35 cellular contexts compared by ENCODE assay signal in the genomic region with DNA sequence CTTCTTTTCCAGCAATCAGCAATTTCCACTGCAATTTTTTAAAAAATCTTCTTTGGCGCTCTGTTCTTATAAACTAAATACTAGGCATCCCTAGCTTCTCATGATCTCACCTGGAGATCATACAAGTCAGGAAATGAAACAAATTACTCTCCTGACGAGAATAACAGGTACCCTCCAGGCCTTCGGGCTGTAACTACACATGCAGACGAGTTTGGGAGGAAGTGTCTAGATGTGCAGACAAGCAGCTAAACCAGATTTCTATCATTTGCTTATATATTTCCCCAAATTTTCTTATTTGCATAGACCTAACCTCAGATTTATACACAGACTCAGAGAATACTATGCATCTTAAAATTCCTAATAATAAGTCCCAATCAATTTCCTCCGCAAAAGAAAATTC.
"Had no signal": no experiment of that assay in that cellular context is flagged by ENCODE, and none has a peak within 500 bp of the region (broad histone marks: within the 10 kb centered on the region; RNA-seq: fewer than 3 reads in every experiment).

No MANE protein-coding gene starts in this region.

- H3K27ac Mint-ChIP-seq: activated B cell treated with CpG ODN at 0.5 μM for 24 hours; activated CD4-positive, alpha-beta memory T cell treated with anti-CD3 and anti-CD28 coated beads for 36 hours; activated CD4-positive, alpha-beta T cell treated with anti-CD3 and anti-CD28 coated beads, Interleukin-2, amount 10 ng/mL, durations not matched to agents 24 days and 14 days; activated CD8-positive, alpha-beta T cell treated with anti-CD3 and anti-CD28 coated beads for 36 hours; activated naive CD4-positive, alpha-beta T cell treated with anti-CD3 and anti-CD28 coated beads, Interleukin-2, amount 10 ng/mL, durations not matched to agents 7 days and 5 days; activated naive CD4-positive, alpha-beta T cell treated with anti-CD3 and anti-CD28 coated beads, Interleukin-2, amount 50 U/mL, for 24 hours; activated naive CD8-positive, alpha-beta T cell; activated naive CD8-positive, alpha-beta T cell treated with anti-CD3 and anti-CD28 coated beads, Interleukin-2, amount 10 ng/mL, durations not matched to agents 7 days and 5 days; activated naive CD8-positive, alpha-beta T cell treated with anti-CD3 and anti-CD28 coated beads, Interleukin-2, amount 50 U/mL, for 24 hours; activated T-helper 2 cell treated with anti-CD3 and anti-CD28 coated beads, Interferon-gamma antibody, Interleukin-2, Interleukin-4, amounts not matched to agents 10 μg/mL and 5 μg/mL and 100 μg/mL, durations not matched to agents 14 hours and 24 hours and 36 hours; brain; T-helper 1 cell treated with Interleukin-12 subunit alpha and Interleukin-12 subunit beta and Interleukin-4 antibody, amounts not matched to agents 30 μg/mL and 1 μg/mL, for 36 hours; T-helper 2 cell treated with Interferon-gamma antibody and Interleukin-4, amounts not matched to agents 5 μg/mL and 100 μg/mL, for 36 hours had no signal

- DNase-seq: activated B cell treated with CpG ODN at 0.5 μM for 24 hours; activated CD4-positive, alpha-beta memory T cell treated with anti-CD3 and anti-CD28 coated beads for 36 hours; activated CD4-positive, alpha-beta T cell treated with anti-CD3 and anti-CD28 coated beads for 4 hours; activated CD4-positive, alpha-beta T cell treated with anti-CD3 and anti-CD28 coated beads, Interleukin-2, amount 10 ng/mL, durations not matched to agents 24 days and 14 days; activated CD4-positive, alpha-beta T cell treated with anti-CD3 and anti-CD28 coated beads, Interleukin-2, amount 50 U/mL, for 1 hour; activated CD4-positive, alpha-beta T cell treated with anti-CD3 and anti-CD28 coated beads, Interleukin-2, amount 50 U/mL, for 4 hours; activated CD4-positive, CD25-positive, alpha-beta regulatory T cell treated with anti-CD3 and anti-CD28 coated beads, Interleukin-2, amount 50 U/mL, for 72 hours; activated CD8-positive, alpha-beta memory T cell treated with anti-CD3 and anti-CD28 coated beads, Interleukin-2, amount 50 U/mL, for 4 hours; activated CD8-positive, alpha-beta T cell treated with anti-CD3 and anti-CD28 coated beads for 36 hours; activated effector memory CD4-positive, alpha-beta T cell treated with Interleukin-2 at 50 U/mL for 16 hours; activated gamma-delta T cell; activated naive CD4-positive, alpha-beta T cell treated with anti-CD3 and anti-CD28 coated beads, Interleukin-2, amount 10 ng/mL, durations not matched to agents 7 days and 5 days; activated naive CD4-positive, alpha-beta T cell treated with Interleukin-2 at 50 U/mL for 16 hours; activated naive CD8-positive, alpha-beta T cell treated with anti-CD3 and anti-CD28 coated beads, Interleukin-2, amount 10 ng/mL, durations not matched to agents 7 days and 5 days; activated naive CD8-positive, alpha-beta T cell treated with anti-CD3 and anti-CD28 coated beads, Interleukin-2, amount 50 U/mL, for 24 hours; activated T-cell treated with anti-CD3 and anti-CD28 coated beads for 4 hours; activated T-cell treated with anti-CD3 and anti-CD28 coated beads, Interleukin-2, amount 50 U/mL, for 1 hour; activated T-cell treated with anti-CD3 and anti-CD28 coated beads, Interleukin-2, amount 50 U/mL, for 4 hours; amygdala; anterior cingulate cortex; caudate nucleus; cerebellar nuclear complex; SW 1271; T-helper 1 cell; T-helper 2 cell; T-helper 9 cell had no signal

- H3K4me1 Mint-ChIP-seq: activated CD4-positive, alpha-beta T cell treated with anti-CD3 and anti-CD28 coated beads, Interleukin-2, amount 10 ng/mL, durations not matched to agents 24 days and 14 days; activated naive CD4-positive, alpha-beta T cell treated with anti-CD3 and anti-CD28 coated beads, Interleukin-2, amount 10 ng/mL, durations not matched to agents 7 days and 5 days; activated naive CD4-positive, alpha-beta T cell treated with anti-CD3 and anti-CD28 coated beads, Interleukin-2, amount 50 U/mL, for 24 hours; activated naive CD8-positive, alpha-beta T cell treated with anti-CD3 and anti-CD28 coated beads, Interleukin-2, amount 10 ng/mL, durations not matched to agents 7 days and 5 days; activated naive CD8-positive, alpha-beta T cell treated with anti-CD3 and anti-CD28 coated beads, Interleukin-2, amount 50 U/mL, for 24 hours; central memory CD8-positive, alpha-beta T cell had no signal

- H3K27ac ChIP-seq: ascending aorta, cardiac muscle cell had no signal

- H3K9me3 Mint-ChIP-seq: activated B cell treated with CpG ODN at 0.5 μM for 24 hours; activated CD4-positive, alpha-beta memory T cell treated with anti-CD3 and anti-CD28 coated beads for 36 hours; activated CD4-positive, alpha-beta T cell treated with anti-CD3 and anti-CD28 coated beads, Interleukin-2, amount 10 ng/mL, durations not matched to agents 24 days and 14 days; activated CD8-positive, alpha-beta T cell treated with anti-CD3 and anti-CD28 coated beads for 36 hours; activated naive CD4-positive, alpha-beta T cell treated with anti-CD3 and anti-CD28 coated beads, Interleukin-2, amount 10 ng/mL, durations not matched to agents 7 days and 5 days; activated naive CD4-positive, alpha-beta T cell treated with anti-CD3 and anti-CD28 coated beads, Interleukin-2, amount 50 U/mL, for 24 hours; activated naive CD8-positive, alpha-beta T cell treated with anti-CD3 and anti-CD28 coated beads, Interleukin-2, amount 10 ng/mL, durations not matched to agents 7 days and 5 days; activated naive CD8-positive, alpha-beta T cell treated with anti-CD3 and anti-CD28 coated beads, Interleukin-2, amount 50 U/mL, for 24 hours; activated T-cell treated with anti-CD3 and anti-CD28 coated beads, Interleukin-2, amount 50 U/mL, for 4 hours; activated T-helper 2 cell treated with anti-CD3 and anti-CD28 coated beads, Interferon-gamma antibody, Interleukin-2, Interleukin-4, amounts not matched to agents 10 μg/mL and 5 μg/mL and 100 μg/mL, durations not matched to agents 14 hours and 24 hours and 36 hours; central memory CD8-positive, alpha-beta T cell; T-helper 1 cell treated with Interleukin-12 subunit alpha and Interleukin-12 subunit beta and Interleukin-4 antibody, amounts not matched to agents 30 μg/mL and 1 μg/mL, for 36 hours; T-helper 2 cell treated with Interferon-gamma antibody and Interleukin-4, amounts not matched to agents 5 μg/mL and 100 μg/mL, for 36 hours had no signal

- H3K9me3 ChIP-seq: ascending aorta had no signal

- H3K4me3 ChIP-seq: ascending aorta, cardiac muscle cell had no signal

- ATAC-seq: activated CD8-positive, alpha-beta T cell treated with anti-CD3 and anti-CD28 coated beads for 36 hours; activated naive CD8-positive, alpha-beta T cell treated with anti-CD3 and anti-CD28 coated beads, Interleukin-2, amount 50 U/mL, for 24 hours; activated T-cell treated with anti-CD3 and anti-CD28 coated beads, Interleukin-2, amount 50 U/mL, for 4 hours had no signal

- H3K4me3 Mint-ChIP-seq: activated B cell treated with CpG ODN at 0.5 μM for 24 hours; activated CD4-positive, alpha-beta memory T cell treated with anti-CD3 and anti-CD28 coated beads for 36 hours; activated CD4-positive, alpha-beta T cell treated with anti-CD3 and anti-CD28 coated beads, Interleukin-2, amount 10 ng/mL, durations not matched to agents 24 days and 14 days; activated CD8-positive, alpha-beta T cell treated with anti-CD3 and anti-CD28 coated beads for 36 hours; activated naive CD4-positive, alpha-beta T cell treated with anti-CD3 and anti-CD28 coated beads, Interleukin-2, amount 10 ng/mL, durations not matched to agents 7 days and 5 days; activated naive CD4-positive, alpha-beta T cell treated with anti-CD3 and anti-CD28 coated beads, Interleukin-2, amount 50 U/mL, for 24 hours; activated naive CD8-positive, alpha-beta T cell; activated naive CD8-positive, alpha-beta T cell treated with anti-CD3 and anti-CD28 coated beads, Interleukin-2, amount 10 ng/mL, durations not matched to agents 7 days and 5 days; activated naive CD8-positive, alpha-beta T cell treated with anti-CD3 and anti-CD28 coated beads, Interleukin-2, amount 50 U/mL, for 24 hours; activated T-cell treated with anti-CD3 and anti-CD28 coated beads, Interleukin-2, amount 50 U/mL, for 4 hours; brain; central memory CD8-positive, alpha-beta T cell; T-helper 1 cell treated with Interleukin-12 subunit alpha and Interleukin-12 subunit beta and Interleukin-4 antibody, amounts not matched to agents 30 μg/mL and 1 μg/mL, for 36 hours; T-helper 2 cell treated with Interferon-gamma antibody and Interleukin-4, amounts not matched to agents 5 μg/mL and 100 μg/mL, for 36 hours had no signal

- H3K36me3 ChIP-seq: ascending aorta, cardiac muscle cell had no signal

- H3K27me3 Mint-ChIP-seq: activated naive CD8-positive, alpha-beta T cell treated with anti-CD3 and anti-CD28 coated beads, Interleukin-2, amount 10 ng/mL, durations not matched to agents 7 days and 5 days had no signal

- H3K27me3 ChIP-seq: ascending aorta, cardiac muscle cell had no signal

- H3K36me3 Mint-ChIP-seq: activated CD4-positive, alpha-beta memory T cell treated with anti-CD3 and anti-CD28 coated beads for 36 hours; activated naive CD4-positive, alpha-beta T cell treated with anti-CD3 and anti-CD28 coated beads, Interleukin-2, amount 10 ng/mL, durations not matched to agents 7 days and 5 days; activated naive CD4-positive, alpha-beta T cell treated with anti-CD3 and anti-CD28 coated beads, Interleukin-2, amount 50 U/mL, for 24 hours; activated naive CD8-positive, alpha-beta T cell treated with anti-CD3 and anti-CD28 coated beads, Interleukin-2, amount 10 ng/mL, durations not matched to agents 7 days and 5 days; brain had no signal
